ENCODE assay signal across 13 cellular contexts in the genomic region with DNA sequence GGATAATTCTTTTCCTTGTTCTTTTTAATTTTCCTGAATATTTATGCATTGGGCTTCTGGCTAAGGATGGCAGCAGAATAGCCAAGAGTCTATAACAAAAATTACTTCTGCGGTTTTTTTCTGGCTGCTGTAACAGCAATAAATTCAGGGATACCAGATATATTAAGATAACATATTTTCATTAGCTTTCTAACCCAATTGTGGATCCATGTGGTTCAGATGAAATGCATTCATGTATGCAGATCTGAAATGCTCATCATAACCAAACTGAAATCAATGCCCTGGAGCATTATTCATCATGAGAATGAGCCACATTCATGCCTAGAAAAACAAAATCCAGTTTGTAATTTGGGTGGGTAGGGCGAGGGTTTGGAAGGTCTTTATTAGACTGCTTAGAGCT.
"Had no signal": no experiment of that assay in that cellular context is flagged by ENCODE, and none has a peak within 500 bp of the region (broad histone marks: within the 10 kb centered on the region; RNA-seq: fewer than 3 reads in every experiment).

No MANE protein-coding gene starts in this region.

- H3K4me3 Mint-ChIP-seq: activated T-cell treated with anti-CD3 and anti-CD28 coated beads, Interleukin-2, amount 50 U/mL, for 24 hours; endodermal cell; nephron progenitor cell had no signal

- H3K36me3 Mint-ChIP-seq: activated naive CD4-positive, alpha-beta T cell treated with anti-CD3 and anti-CD28 coated beads, Interleukin-2, amount 50 U/mL, for 72 hours had no signal

- H3K4me1 ChIP-seq: breast epithelium, upper lobe of left lung had no signal

- H3K9me3 ChIP-seq: breast epithelium, ovary, upper lobe of left lung had no signal

- H3K4me3 ChIP-seq: breast epithelium, ovary, upper lobe of left lung had no signal

- H3K4me1 Mint-ChIP-seq: endodermal cell, nephron progenitor cell had no signal

- H3K27me3 ChIP-seq: breast epithelium, ovary, upper lobe of left lung had no signal

- DNase-seq: activated effector memory CD4-positive, alpha-beta T cell treated with anti-CD3 and anti-CD28 coated beads, Interleukin-2, amount 50 U/mL, for 16 hours; activated T-cell treated with anti-CD3 and anti-CD28 coated beads, Interleukin-2, amount 50 U/mL, for 24 hours; endodermal cell; left ventricle myocardium superior; mesendoderm; nephron progenitor cell; ovary; stimulated activated CD4-positive, alpha-beta T cell treated with anti-CD3 and anti-CD28 coated beads, Interleukin-12 subunit alpha, Interleukin-12 subunit beta, amount 100 ng/mL, for 4 hours; stimulated activated naive CD4-positive, alpha-beta T cell treated with Interleukin-2 at 50 U/mL for 16 hours; upper lobe of left lung had no signal

- H3K9me3 Mint-ChIP-seq: activated naive CD4-positive, alpha-beta T cell treated with anti-CD3 and anti-CD28 coated beads, Interleukin-2, amount 50 U/mL, for 72 hours; activated T-cell treated with anti-CD3 and anti-CD28 coated beads, Interleukin-2, amount 50 U/mL, for 24 hours; endodermal cell; nephron progenitor cell had no signal

- H3K27me3 Mint-ChIP-seq: activated T-cell treated with anti-CD3 and anti-CD28 coated beads, Interleukin-2, amount 50 U/mL, for 24 hours had no signal

- H3K27ac ChIP-seq: breast epithelium, ovary, upper lobe of left lung had no signal

- H3K27ac Mint-ChIP-seq: activated naive CD4-positive, alpha-beta T cell treated with anti-CD3 and anti-CD28 coated beads, Interleukin-2, amount 50 U/mL, for 72 hours; activated T-cell treated with anti-CD3 and anti-CD28 coated beads, Interleukin-2, amount 50 U/mL, for 24 hours; endodermal cell had no signal

- H3K36me3 ChIP-seq: breast epithelium, ovary, upper lobe of left lung had no signal

- ATAC-seq: activated CD4-positive, CD25-positive, alpha-beta regulatory T cell treated with anti-CD3 and anti-CD28 coated beads, Interleukin-2, amount 50 U/mL, for 24 hours; activated naive CD4-positive, alpha-beta T cell treated with anti-CD3 and anti-CD28 coated beads, Interleukin-2, amount 50 U/mL, for 72 hours; left ventricle myocardium superior had no signal
